In genomic region chr7:151428393-151429231, GRCh38 we compare ENCODE assay signal across 8 cellular contexts. TPM values are rescaled to one million over a fixed set of nuclear protein-coding genes. Genes with fewer than 3 reads are reported as not detected.
DNase-seq lines count a peak whose midpoint lies in the region; ATAC-seq and TF ChIP-seq lines count a peak whose summit lies in the region.

No MANE protein-coding gene starts in this region.

- H3K36me3 ChIP-seq in endodermal cell (ENCODE audit: control insufficient read depth, insufficient read depth, low read length) (no peaks in the 10 kb centered on the region), psoas muscle (ENCODE audit: insufficient read depth in 1 of 2, low read depth in 1 of 2) (no peaks in the 10 kb centered on the region)

- H3K9me3 Mint-ChIP-seq in endodermal cell = no peaks in the 10 kb centered on the region

- peak overlapping the region; percentile 30 for H3K4me3 Mint-ChIP-seq in endodermal cell

- peaks cover 57% of the 10 kb centered on the region for H3K4me1 Mint-ChIP-seq in endodermal cell

- H3K4me3 ChIP-seq in endodermal cell (ENCODE audit: low read length) = no peak overlapping the region
- H3K4me3 ChIP-seq in psoas muscle = no peak overlapping the region

- no peak overlapping the region for H3K9ac ChIP-seq in endodermal cell (ENCODE audit: extremely low read depth, low read length, poor library complexity, severe bottlenecking)

- H3K27me3 Mint-ChIP-seq in endodermal cell (ENCODE audit: insufficient read depth) = no peaks in the 10 kb centered on the region

- H3K9me3 ChIP-seq in endodermal cell (ENCODE audit: control insufficient read depth, low read length) (no peaks in the 10 kb centered on the region), psoas muscle (no peaks in the 10 kb centered on the region)

- intact Hi-C loops in psoas muscle (cut with DNase I) = no loop called here

- H3K27ac ChIP-seq in endodermal cell (ENCODE audit: low read depth, low read length) (peak overlapping the region; percentile 21), psoas muscle (peak overlapping the region; percentile 10)

- H3K27ac Mint-ChIP-seq in endodermal cell = peak overlapping the region; percentile 90

- ATAC-seq in psoas muscle (peak in 1 of 4 donors; percentile 9), HG02870 (IDR thresholded peaks at IDR 0.05; ENCODE audit: unreplicated experiment) (no peak), GM18519 (IDR thresholded peaks at IDR 0.05; ENCODE audit: low FRiP score, unreplicated experiment) (no peak)

- no peaks in the 10 kb centered on the region for H3K36me3 Mint-ChIP-seq in endodermal cell (ENCODE audit: low read depth)

- TF ChIP-seq CTCF in endodermal cell (conservative IDR thresholded peaks at IDR 0.05) (no peak), psoas muscle (IDR thresholded peaks at IDR 0.05) (no peak)

- WGBS in endodermal cell (ENCODE audit: insufficient coverage in 1 of 2, insufficient read length in 1 of 2), 2 experiments = 46 to 63% methylated on average over 5 to 13 of the region's 13 CpGs
- WGBS in psoas muscle, 3 donors = 55 to 61% (median 59%) methylated on average over 13 of the region's 13 CpGs

- peak; percentile 78 for DNase-seq in EL
- DNase-seq in NCI-H524 (lab: John Stamatoyannopoulos, UW) = peak; percentile 83
- DNase-seq in endodermal cell = peak; percentile 71
- DNase-seq in psoas muscle = no peak
- DNase-seq in NCI-H187 treated with DMSO at 0.1 percent for 48 hours (lab: John Stamatoyannopoulos, UW) = no peak
- DNase-seq in activated CD4-positive, alpha-beta T cell treated with anti-CD3 and anti-CD28 coated beads for 1 hour = no peak

- H3K27me3 ChIP-seq in endodermal cell (ENCODE audit: control insufficient read depth, insufficient read depth, low read length, poor library complexity, severe bottlenecking) (no peaks in the 10 kb centered on the region), psoas muscle (ENCODE audit: insufficient read depth in 3 of 3, low read length in 2 of 3) (peaks cover 0 to 10% (median 5%) of the 10 kb centered on the region in 3 donors)

- H3K4me1 ChIP-seq in endodermal cell (ENCODE audit: control insufficient read depth, insufficient read depth, low read length) = peaks cover 25% of the 10 kb centered on the region
- no peaks in the 10 kb centered on the region for H3K4me1 ChIP-seq in psoas muscle

RNA-seq across cellular contexts. Expression of gene CRYGN, which starts 11.3 kb away (rescaled TPM):
- 1 to 10 TPM; 2.3 to 4.4 TPM for total RNA-seq in endodermal cell
- polyA plus RNA-seq in endodermal cell (2013, experiment 1 of 2) = 0.61 TPM
- polyA plus RNA-seq in endodermal cell (2013, experiment 2 of 2) = not detected
- under 1 TPM in 1 of 4 donors, not detected in 3; 0.15 TPM for total RNA-seq in psoas muscle
- under 1 TPM in 1 of 3 donors, not detected in 2; 0.12 TPM for polyA plus RNA-seq in psoas muscle

RNA-seq across cellular contexts. Expression of gene WDR86, which starts 18.8 kb away (rescaled TPM):
- 10 to 100 TPM; 83.3 to 94.2 TPM for total RNA-seq in endodermal cell
- polyA plus RNA-seq in endodermal cell (2013, experiment 1 of 2) = 19.3 TPM
- polyA plus RNA-seq in endodermal cell (2013, experiment 2 of 2) = 21.2 TPM
- total RNA-seq in psoas muscle = under 1 TPM in 3 of 4 donors, not detected in 1; 0.29 to 0.44 (median 0.34) TPM
- under 1 TPM in 2 of 3 donors, not detected in 1; 0.03 to 0.20 TPM for polyA plus RNA-seq in psoas muscle

Comparison
In these comparisons a context has a peak if more than half of its experiments do, and no peak if none do; other contexts are left out.
1. DNase-seq: peak in EL (single experiment), NCI-H524 (2 of 2) and endodermal cell (single experiment); none in psoas muscle (0 of 2), NCI-H187 treated with DMSO at 0.1 percent for 48 hours (single experiment) and activated CD4-positive, alpha-beta T cell treated with anti-CD3 and anti-CD28 coated beads for 1 hour (single experiment).
2. RNA of gene WDR86, which starts 18.8 kb away (total RNA-seq): 83.3 to 94.2 TPM in endodermal cell; 0.29 to 0.44 TPM in psoas muscle; every median in the first group is over 10 times any median in the second.